10 cellular contexts compared by ENCODE assay signal in the genomic region with DNA sequence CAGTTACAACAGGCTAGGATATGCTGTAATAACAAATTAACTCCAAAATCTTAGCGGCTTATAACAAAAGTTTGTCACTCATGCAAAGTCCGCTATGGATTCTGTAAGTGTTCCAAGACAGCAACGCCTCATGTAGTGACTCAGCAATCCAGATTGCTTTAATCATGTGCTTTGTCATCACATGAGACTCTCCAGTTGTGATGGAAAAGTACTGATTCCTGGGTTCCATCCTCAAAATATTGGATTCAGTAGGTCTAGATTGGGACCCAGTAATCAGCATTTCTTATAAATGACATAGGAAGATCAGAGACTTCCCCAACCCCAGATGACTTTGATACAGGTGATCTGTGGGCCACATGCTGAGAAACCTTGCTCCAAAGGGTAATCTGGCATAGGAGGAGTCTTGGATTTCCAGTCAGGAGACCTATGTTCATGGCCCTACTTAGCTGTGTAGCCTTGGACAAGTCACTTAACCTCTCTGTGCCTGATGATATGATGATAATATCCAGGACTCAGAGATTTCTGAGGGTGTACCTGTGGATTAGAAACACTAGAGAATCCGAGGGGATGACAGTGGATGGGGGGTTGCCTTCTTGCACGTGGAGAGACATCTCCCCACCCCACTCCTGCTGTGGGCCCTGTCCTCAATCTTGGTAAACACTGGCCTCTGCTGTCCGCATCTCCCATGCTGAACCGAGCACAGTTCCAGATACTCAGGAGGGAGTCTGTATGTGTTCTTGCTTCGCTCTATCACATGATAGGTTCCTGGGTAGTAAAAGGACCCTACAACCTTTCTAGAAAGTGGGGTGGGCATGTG.
DNase-seq lines count a peak whose midpoint lies in the region; ATAC-seq, FAIRE-seq and TF ChIP-seq lines count a peak whose summit lies in the region.
"Had no signal": no experiment of that assay in that cellular context is flagged by ENCODE, and none has a peak within 500 bp of the region (broad histone marks: within the 10 kb centered on the region; RNA-seq: fewer than 3 reads in every experiment).

No MANE protein-coding gene starts in this region.

- peak; percentile 31 to 51 for TF ChIP-seq RAD21 in H1 (IDR thresholded peaks at IDR 0.05 in 1 of 2, conservative IDR thresholded peaks at IDR 0.05 in 1 of 2; ENCODE audit: low read depth in 2 of 2, low read length in 2 of 2)

- no peaks in the 10 kb centered on the region for H3K9me3 Mint-ChIP-seq in T-cell
- no peaks in the 10 kb centered on the region for H3K9me3 Mint-ChIP-seq in activated CD4-positive, alpha-beta memory T cell treated with anti-CD3 and anti-CD28 coated beads for 36 hours
- no peaks in the 10 kb centered on the region for H3K9me3 Mint-ChIP-seq in naive thymus-derived CD8-positive, alpha-beta T cell
- H3K9me3 Mint-ChIP-seq: activated B cell treated with CpG ODN at 0.5 μM for 24 hours had no signal

- no peak overlapping the region for H3K4me3 Mint-ChIP-seq in T-cell
- H3K4me3 Mint-ChIP-seq in activated CD4-positive, alpha-beta memory T cell treated with anti-CD3 and anti-CD28 coated beads for 36 hours: no peak overlapping the region
- no peak overlapping the region for H3K4me3 Mint-ChIP-seq in naive thymus-derived CD8-positive, alpha-beta T cell
- H3K4me3 Mint-ChIP-seq: activated B cell treated with CpG ODN at 0.5 μM for 24 hours; activated naive CD8-positive, alpha-beta T cell had no signal

- H4K91ac ChIP-seq in H1 (replicated peaks; ENCODE audit: insufficient read length, low read length): no peak overlapping the region

- no peaks in the 10 kb centered on the region for H3K79me1 ChIP-seq in H1 (ENCODE audit: low read depth, low read length)

- no peak overlapping the region for H4K8ac ChIP-seq in H1 (ENCODE audit: extremely low read depth, insufficient read depth, low read length)

- POLR2A ChIA-PET in H1 (lab: Charles Lee; ENCODE audit: partially characterized antibody): no interaction called here
- POLR2A ChIA-PET in T-cell (lab: Charles Lee): no interaction called here
- POLR2A ChIA-PET in activated CD4-positive, alpha-beta memory T cell treated with anti-CD3 and anti-CD28 coated beads for 36 hours (lab: Charles Lee): no interaction called here
- POLR2A ChIA-PET in naive thymus-derived CD8-positive, alpha-beta T cell (lab: Charles Lee): no interaction called here

- no peaks in the 10 kb centered on the region for H3K9me3 ChIP-seq in H1 (ENCODE audit: insufficient read depth in 2 of 2, low read depth in 1 of 2, low read length in 1 of 2)
- H3K9me3 ChIP-seq: mucosa of descending colon had no signal

- H3K4me1 Mint-ChIP-seq in T-cell: no peaks in the 10 kb centered on the region
- no peaks in the 10 kb centered on the region for H3K4me1 Mint-ChIP-seq in activated CD4-positive, alpha-beta memory T cell treated with anti-CD3 and anti-CD28 coated beads for 36 hours (ENCODE audit: low read depth)
- no peaks in the 10 kb centered on the region for H3K4me1 Mint-ChIP-seq in naive thymus-derived CD8-positive, alpha-beta T cell
- H3K4me1 Mint-ChIP-seq: activated B cell treated with CpG ODN at 0.5 μM for 24 hours had no signal

- no peak overlapping the region for H3K9ac ChIP-seq in H1 (replicated peaks in 1 of 4; ENCODE audit: extremely low read depth in 1 of 4, low read depth in 3 of 4, low read length in 3 of 4)

- H4K5ac ChIP-seq in H1 (ENCODE audit: insufficient read length, low read depth, low read length): no peak overlapping the region

- no peak overlapping the region for H2AK5ac ChIP-seq in H1 (ENCODE audit: low read depth, low read length)

- H3K4me2 ChIP-seq in H1 (ENCODE audit: insufficient read depth in 1 of 2, low read depth in 2 of 2, low read length in 2 of 2): no peak overlapping the region

- intact Hi-C loops in posterior vena cava (cut with DNase I): no loop called here
- intact Hi-C loops in activated CD4-positive, alpha-beta memory T cell treated with anti-CD3 and anti-CD28 coated beads for 36 hours (cut with micrococcal nuclease): no loop called here

- peak in 2 of 3 experiments; percentile 16 to 18; a peak in 2 of 4 replicates for TF ChIP-seq CTCF in H1 (IDR thresholded peaks at IDR 0.05; ENCODE audit: control extremely low read depth in 1 of 3, insufficient read depth in 1 of 3, low read depth in 1 of 3, low read length in 3 of 3)

- peaks cover 0 to 12% (median 5%) of the 10 kb centered on the region in 4 experiments; a peak in 5 of 7 replicates for H3K4me1 ChIP-seq in H1 (replicated peaks in 1 of 4; ENCODE audit: control insufficient read depth in 3 of 4, insufficient read depth in 4 of 4, low read length in 3 of 4)

- FAIRE-seq in H1 (lab: Jason Lieb, UNC): no peak

- CTCF ChIA-PET in H1 (lab: Charles Lee; ENCODE audit: partially characterized antibody) (interaction anchor here (0.7 to 24.3 kb wide), 8 partner anchors 8 to 94 kb away, joined by 3 to 569 read pairs (median 8); no protein-coding TSS in a partner anchor), T-cell (lab: Charles Lee) (no interaction called here)
- CTCF ChIA-PET in activated CD4-positive, alpha-beta memory T cell treated with anti-CD3 and anti-CD28 coated beads for 36 hours (lab: Charles Lee): interaction anchor here (1.4 to 2.7 kb wide), 2 partner anchors 7 to 94 kb away, joined by 4 to 7 read pairs; no protein-coding TSS in a partner anchor

- no peak overlapping the region for H2BK12ac ChIP-seq in H1 (ENCODE audit: low read depth, low read length)

- 83% methylated on average over 8 of the region's 8 CpGs; no CpG with 5 or more reads in 1 of the 2 experiments for WGBS in H1 (ENCODE audit: extremely low coverage in 1 of 2, insufficient coverage in 1 of 2, insufficient read length in 1 of 2, insufficient replicate concordance in 2 of 2, low coverage in 1 of 2, low lambda C conversion rate in 2 of 2, missing lambda C conversion rate in 1 of 2), 2 experiments

- H3K27me3 Mint-ChIP-seq in T-cell: peaks cover 0 to 4% of the 10 kb centered on the region in 2 donors
- peaks cover 3% of the 10 kb centered on the region for H3K27me3 Mint-ChIP-seq in activated CD4-positive, alpha-beta memory T cell treated with anti-CD3 and anti-CD28 coated beads for 36 hours
- peaks cover 0 to 9% (median 2%) of the 10 kb centered on the region in 5 donors for H3K27me3 Mint-ChIP-seq in naive thymus-derived CD8-positive, alpha-beta T cell
- H3K27me3 Mint-ChIP-seq: activated B cell treated with CpG ODN at 0.5 μM for 24 hours; activated naive CD8-positive, alpha-beta T cell had no signal

- H3K23ac ChIP-seq in H1 (ENCODE audit: insufficient read length): no peak overlapping the region

- H2BK5ac ChIP-seq in H1 (ENCODE audit: low read depth, low read length): no peak overlapping the region

- no peak for TF ChIP-seq POLR2A in H1 (IDR thresholded peaks at IDR 0.05; ENCODE audit: control extremely low read depth in 1 of 2, low read depth in 2 of 2, low read length in 2 of 2)

- ATAC-seq in T-cell (replicated peaks in 1 of 4): no peak
- ATAC-seq in naive thymus-derived CD8-positive, alpha-beta T cell: no peak
- ATAC-seq: mucosa of descending colon had no signal

- H2BK20ac ChIP-seq in H1 (ENCODE audit: low read length): no peak overlapping the region

- no peak overlapping the region for H3K56ac ChIP-seq in H1 (replicated peaks; ENCODE audit: insufficient read length, low read depth, low read length)

- H2BK15ac ChIP-seq in H1 (ENCODE audit: low read length): no peak overlapping the region

- H3K79me2 ChIP-seq in H1 (ENCODE audit: control insufficient read depth in 1 of 2, insufficient read depth in 2 of 2, low read length in 2 of 2): no peaks in the 10 kb centered on the region

- H3K23me2 ChIP-seq in H1 (ENCODE audit: low read depth, low read length): no peaks in the 10 kb centered on the region

- H4K20me1 ChIP-seq in H1 (replicated peaks in 1 of 2; ENCODE audit: control insufficient read depth in 1 of 2, insufficient read depth in 2 of 2, low read length in 2 of 2): no peaks in the 10 kb centered on the region

- H2AFZ ChIP-seq in H1 (ENCODE audit: low read length): no peak overlapping the region

- H2BK120ac ChIP-seq in H1 (replicated peaks; ENCODE audit: low read depth, low read length): no peak overlapping the region

- H3K27ac Mint-ChIP-seq in T-cell: no peak overlapping the region
- H3K27ac Mint-ChIP-seq in activated CD4-positive, alpha-beta memory T cell treated with anti-CD3 and anti-CD28 coated beads for 36 hours: no peak overlapping the region
- no peak overlapping the region for H3K27ac Mint-ChIP-seq in naive thymus-derived CD8-positive, alpha-beta T cell
- H3K27ac Mint-ChIP-seq: activated B cell treated with CpG ODN at 0.5 μM for 24 hours; activated naive CD8-positive, alpha-beta T cell had no signal

- no peak overlapping the region for H3K14ac ChIP-seq in H1 (ENCODE audit: insufficient read length)

- DNase-seq in EL: peak; percentile 75
- peak; percentile 25 for DNase-seq in NCI-H460 (ENCODE audit: extremely low read depth, low read depth)
- DNase-seq in H1 (ENCODE audit: low read depth in 1 of 2, low spot score in 2 of 2): no peak
- DNase-seq in posterior vena cava (ENCODE audit: low spot score): peak; percentile 29
- DNase-seq in T-cell: no peak
- DNase-seq in activated CD4-positive, alpha-beta memory T cell treated with anti-CD3 and anti-CD28 coated beads for 36 hours: no peak
- no peak for DNase-seq in naive thymus-derived CD8-positive, alpha-beta T cell
- DNase-seq: activated B cell treated with CpG ODN at 0.5 μM for 24 hours, mucosa of descending colon had no signal

- no peak overlapping the region for H3K27ac ChIP-seq in H1 (ENCODE audit: low read depth, low read length)

- no peak for TF ChIP-seq EP300 in H1 (IDR thresholded peaks at IDR 0.05; ENCODE audit: borderline replicate concordance in 1 of 2, low read depth in 2 of 2, low read length in 2 of 2)

- no peak overlapping the region for H3K4ac ChIP-seq in H1 (replicated peaks; ENCODE audit: insufficient read length, low read depth, low read length)

- no peaks in the 10 kb centered on the region for H3K27me3 ChIP-seq in H1 (replicated peaks in 1 of 4; ENCODE audit: control insufficient read depth in 3 of 4, extremely low read depth in 1 of 4, insufficient read depth in 3 of 4, low read length in 3 of 4)

- H3K18ac ChIP-seq in H1 (ENCODE audit: extremely low read depth, low read length): no peak overlapping the region

- no peaks in the 10 kb centered on the region for H3K36me3 ChIP-seq in H1 (ENCODE audit: control insufficient read depth in 2 of 4, insufficient read depth in 4 of 4, low read length in 3 of 4)

- H3K36me3 Mint-ChIP-seq in T-cell: no peaks in the 10 kb centered on the region
- no peaks in the 10 kb centered on the region for H3K36me3 Mint-ChIP-seq in activated CD4-positive, alpha-beta memory T cell treated with anti-CD3 and anti-CD28 coated beads for 36 hours
- H3K36me3 Mint-ChIP-seq in naive thymus-derived CD8-positive, alpha-beta T cell: no peaks in the 10 kb centered on the region
- H3K36me3 Mint-ChIP-seq: activated naive CD8-positive, alpha-beta T cell had no signal

- H3K4me3 ChIP-seq in H1 (ENCODE audit: extremely low read depth in 1 of 4, insufficient read depth in 2 of 4, low read depth in 3 of 4, low read length in 4 of 4): no peak overlapping the region
- H3K4me3 ChIP-seq: mucosa of descending colon had no signal

TF ChIP-seq in H1, 55 proteins besides CTCF, POLR2A, EP300 and RAD21:
- TF ChIP-seq KDM1A (IDR thresholded peaks at IDR 0.05; ENCODE audit: borderline replicate concordance, low read length) (peak; percentile 81), BACH1 (IDR thresholded peaks at IDR 0.05; ENCODE audit: low read length) (peak; percentile 93), ASH2L (IDR thresholded peaks at IDR 0.05; ENCODE audit: low read length) (no peak)
TF ChIP-seq in H1: peak in this region for 2.

Comparison
In these comparisons a context has a peak if more than half of its experiments do, and no peak if none do; other contexts are left out.
1. DNase-seq: peak in EL (single experiment), NCI-H460 (single experiment) and posterior vena cava (single experiment); none in H1 (0 of 2), T-cell (0 of 34), activated CD4-positive, alpha-beta memory T cell treated with anti-CD3 and anti-CD28 coated beads for 36 hours (single experiment) and naive thymus-derived CD8-positive, alpha-beta T cell (0 of 10).
2. CTCF ChIA-PET loops: an anchor here in H1 (0.7 to 24.3 kb wide) and activated CD4-positive, alpha-beta memory T cell treated with anti-CD3 and anti-CD28 coated beads for 36 hours (1.4 to 2.7 kb wide); none called in T-cell.